14 cellular contexts compared by ENCODE assay signal in genomic region chr18:73669299-73669698, GRCh38.
DNase-seq lines count a peak whose midpoint lies in the region; ATAC-seq and TF ChIP-seq lines count a peak whose summit lies in the region.
"Had no signal": no experiment of that assay in that cellular context is flagged by ENCODE, and none has a peak within 500 bp of the region (broad histone marks: within the 10 kb centered on the region; RNA-seq: fewer than 3 reads in every experiment).

No MANE protein-coding gene starts in this region.

- DNase-seq in GM03348 (ENCODE audit: low spot score) = peak; percentile 24
- no peak for DNase-seq in RWPE2 (ENCODE audit: low spot score)
- DNase-seq in fibroblast of gingiva (ENCODE audit: low read depth) = peak; percentile 91
- peak; percentile 62 for DNase-seq in renal cortical epithelial cell (ENCODE audit: low read depth)
- no peak for DNase-seq in heart left ventricle
- no peak for DNase-seq in NCI-H526 (lab: John Stamatoyannopoulos, UW)
- DNase-seq: activated CD4-positive, alpha-beta T cell treated with anti-CD3 and anti-CD28 coated beads, Interleukin-2, amount 50 U/mL, for 48 hours; activated T-cell treated with anti-CD3 and anti-CD28 coated beads, Interleukin-2, amount 50 U/mL, for 72 hours; cortex of kidney; DMS79; nephron progenitor cell; stimulated activated naive B cell treated with anti-CD40 and anti-IgM and Interleukin-4, amounts not matched to agents 10 μg/mL and 1 μg/mL and 100 μg/mL, for 72 hours; upper lobe of right lung had no signal

- H3K27me3 ChIP-seq in RWPE2 (ENCODE audit: insufficient read depth, poor library complexity, severe bottlenecking) = no peaks in the 10 kb centered on the region
- no peaks in the 10 kb centered on the region for H3K27me3 ChIP-seq in heart left ventricle
- H3K27me3 ChIP-seq: upper lobe of right lung had no signal

- TF ChIP-seq POLR2A in heart left ventricle (IDR thresholded peaks at IDR 0.05) = no peak

- TF ChIP-seq CTCF in RWPE2 (IDR thresholded peaks at IDR 0.05; ENCODE audit: poor library complexity, severe bottlenecking) = no peak
- TF ChIP-seq CTCF in heart left ventricle (IDR thresholded peaks at IDR 0.05) = no peak

- 76 to 81% (median 78%) methylated on average over 6 of the region's 6 CpGs for WGBS in heart left ventricle, 4 donors

- H3K27ac ChIP-seq in RWPE2 (ENCODE audit: poor library complexity, severe bottlenecking) = peak overlapping the region; percentile 90
- no peak overlapping the region for H3K27ac ChIP-seq in heart left ventricle
- H3K27ac ChIP-seq: upper lobe of right lung had no signal

- H3K4me3 ChIP-seq in RWPE2 (ENCODE audit: severe bottlenecking) (no peak overlapping the region), heart left ventricle (no peak overlapping the region)
- H3K4me3 ChIP-seq: upper lobe of right lung had no signal

- intact Hi-C loops in heart left ventricle (cut with DNase I) = no loop called here

- ATAC-seq in RWPE2 (ENCODE audit: low read depth) = peak; percentile 66; the same call in 2 of the 3 replicates
- ATAC-seq in heart left ventricle = no peak
- ATAC-seq in HG02970 (IDR thresholded peaks at IDR 0.05; ENCODE audit: low FRiP score, unreplicated experiment) = no peak
- ATAC-seq: activated T-cell treated with anti-CD3 and anti-CD28 coated beads, Interleukin-2, amount 50 U/mL, for 72 hours; stimulated activated naive B cell treated with anti-CD40 and anti-IgM and Interleukin-4, amounts not matched to agents 10 μg/mL and 1 μg/mL and 100 μg/mL, for 72 hours; upper lobe of right lung had no signal

- H3K4me1 ChIP-seq in RWPE2 (ENCODE audit: insufficient read depth, poor library complexity, severe bottlenecking) (peaks cover 22% of the 10 kb centered on the region), heart left ventricle (no peaks in the 10 kb centered on the region)
- H3K4me1 ChIP-seq: upper lobe of right lung had no signal

- H3K36me3 ChIP-seq in RWPE2 (ENCODE audit: low read depth) (no peaks in the 10 kb centered on the region), heart left ventricle (no peaks in the 10 kb centered on the region)
- H3K36me3 ChIP-seq: upper lobe of right lung had no signal

- H3K9me3 ChIP-seq in RWPE2 (ENCODE audit: severe bottlenecking) (no peaks in the 10 kb centered on the region), heart left ventricle (no peaks in the 10 kb centered on the region)
- H3K9me3 ChIP-seq: upper lobe of right lung had no signal

Comparison
In these comparisons a context has a peak if more than half of its experiments do, and no peak if none do; other contexts are left out.
1. DNase-seq: peak in GM03348 (single experiment), fibroblast of gingiva (single experiment) and renal cortical epithelial cell (single experiment); none in RWPE2 (single experiment), heart left ventricle (0 of 5) and NCI-H526 (0 of 2).